Comparison of ENCODE assay signal across 1 cellular context in genomic region chr1:8214501-8215173, GRCh38.
TF ChIP-seq lines count a peak whose summit lies in the region.

No MANE protein-coding gene starts in this region.

TF ChIP-seq in IMR-90, 13 proteins besides CTCF, POLR2A, EP300 and RAD21:
- TF ChIP-seq NFE2L2 (IDR thresholded peaks at IDR 0.05; ENCODE audit: low read depth, low read length) (no peak), FOS (IDR thresholded peaks at IDR 0.05; ENCODE audit: low read depth, low read length) (no peak), USF2 (IDR thresholded peaks at IDR 0.05; ENCODE audit: low read depth, low read length) (no peak), SMC3 (IDR thresholded peaks at IDR 0.05; ENCODE audit: low read depth, low read length) (no peak), RFX5 (IDR thresholded peaks at IDR 0.05; ENCODE audit: low read depth, low read length) (no peak), RCOR1 (IDR thresholded peaks at IDR 0.05; ENCODE audit: insufficient replicate concordance, low read length) (no peak), CHD1 (IDR thresholded peaks at IDR 0.05; ENCODE audit: low read depth, low read length) (no peak), MAZ (IDR thresholded peaks at IDR 0.05; ENCODE audit: borderline replicate concordance, low read depth, low read length) (no peak), ELK1 (IDR thresholded peaks at IDR 0.05; ENCODE audit: borderline replicate concordance, low read depth, low read length) (no peak), BHLHE40 (IDR thresholded peaks at IDR 0.05; ENCODE audit: low read depth, low read length) (no peak), MXI1 (IDR thresholded peaks at IDR 0.05; ENCODE audit: borderline replicate concordance, low read depth, low read length) (no peak), CEBPB (IDR thresholded peaks at IDR 0.05; ENCODE audit: low read depth, low read length) (no peak), MAFK (IDR thresholded peaks at IDR 0.05; ENCODE audit: low read depth, low read length) (no peak)
